Comparison of ENCODE assay signal across 8 cellular contexts in the genomic region with DNA sequence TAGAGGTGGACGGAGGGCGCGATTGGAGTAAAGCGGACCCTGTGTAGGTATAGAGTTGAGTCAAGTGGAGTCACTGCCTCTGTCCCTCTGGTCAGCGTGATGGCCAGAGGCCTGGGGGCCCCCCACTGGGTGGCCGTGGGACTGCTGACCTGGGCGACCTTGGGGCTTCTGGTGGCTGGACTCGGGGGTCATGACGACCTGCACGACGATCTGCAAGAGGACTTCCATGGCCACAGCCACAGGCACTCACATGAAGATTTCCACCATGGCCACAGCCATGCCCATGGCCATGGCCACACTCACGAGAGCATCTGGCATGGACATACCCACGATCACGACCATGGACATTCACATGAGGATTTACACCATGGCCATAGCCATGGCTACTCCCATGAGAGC. TPM values are rescaled to one million over a fixed set of nuclear protein-coding genes. Genes with fewer than 3 reads are reported as not detected.
A peak's percentile ranks its signal among the peaks of the same experiment; 100 is the strongest.
DNase-seq lines count a peak whose midpoint lies in the region; TF ChIP-seq lines count a peak whose summit lies in the region.

No MANE protein-coding gene starts in this region.

- peaks cover 23% of the 10 kb centered on the region for H3K36me3 ChIP-seq in H7 (replicated peaks; ENCODE audit: control insufficient read depth, insufficient read depth, low read length)
- H3K36me3 ChIP-seq in right atrium auricular region = peaks cover 37% of the 10 kb centered on the region
- peaks cover 0 to 49% (median 32%) of the 10 kb centered on the region in 6 donors for H3K36me3 ChIP-seq in spleen

- H3K27ac Mint-ChIP-seq in activated CD4-positive, alpha-beta memory T cell treated with anti-CD3 and anti-CD28 coated beads, Interleukin-2, amount 10 ng/mL, durations not matched to agents 7 days and 5 days = peak overlapping the region; percentile 95

- H3K4me1 Mint-ChIP-seq in activated CD4-positive, alpha-beta memory T cell treated with anti-CD3 and anti-CD28 coated beads, Interleukin-2, amount 10 ng/mL, durations not matched to agents 7 days and 5 days = peaks cover 78% of the 10 kb centered on the region

- H3K36me3 Mint-ChIP-seq in activated CD4-positive, alpha-beta memory T cell treated with anti-CD3 and anti-CD28 coated beads, Interleukin-2, amount 10 ng/mL, durations not matched to agents 7 days and 5 days (ENCODE audit: low read depth) = peaks cover 53% of the 10 kb centered on the region

- intact Hi-C loops in spleen (cut with DNase I; ENCODE audit: low total_unique reads) (no loop called here), posterior vena cava (cut with DNase I) (no loop called here)

- H3K9me3 Mint-ChIP-seq in activated CD4-positive, alpha-beta memory T cell treated with anti-CD3 and anti-CD28 coated beads, Interleukin-2, amount 10 ng/mL, durations not matched to agents 7 days and 5 days = no peaks in the 10 kb centered on the region

- CTCF ChIA-PET in activated CD4-positive, alpha-beta memory T cell treated with anti-CD3 and anti-CD28 coated beads, Interleukin-2, amount 10 ng/mL, durations not matched to agents 7 days and 5 days (lab: Charles Lee) = no interaction called here

- peak overlapping the region; percentile 61 for H3K4me3 ChIP-seq in H7 (ENCODE audit: insufficient read depth, low read depth, low read length)
- H3K4me3 ChIP-seq in right atrium auricular region = peak overlapping the region; percentile 58 to 74
- peak overlapping the region; percentile 48 to 99 (median 87) for H3K4me3 ChIP-seq in spleen

- no peak for TF ChIP-seq CTCF in right atrium auricular region (IDR thresholded peaks at IDR 0.05)
- TF ChIP-seq CTCF in spleen (IDR thresholded peaks at IDR 0.05 in 8 of 11, conservative IDR thresholded peaks at IDR 0.05 in 3 of 11) = no peak

- TF ChIP-seq POLR2A in spleen (IDR thresholded peaks at IDR 0.05) = no peak

- WGBS in spleen, 5 donors = 0 to 9% (median 5%) methylated on average over 8 to 14 of the region's 14 CpGs

- DNase-seq in H7 = no peak
- no peak for DNase-seq in activated CD4-positive, alpha-beta memory T cell treated with anti-CD3 and anti-CD28 coated beads, Interleukin-2, amount 10 ng/mL, durations not matched to agents 7 days and 5 days
- DNase-seq in right atrium auricular region (ENCODE audit: low spot score) = no peak
- DNase-seq in spleen = peak; percentile 89
- DNase-seq in globus pallidus (ENCODE audit: low spot score) = no peak
- DNase-seq in posterior vena cava (ENCODE audit: low spot score) = no peak
- no peak for DNase-seq in medulla oblongata (ENCODE audit: extremely low spot score)
- DNase-seq in SK-N-DZ (ENCODE audit: low spot score) = no peak

- H3K27ac ChIP-seq in right atrium auricular region = peak overlapping the region; percentile 94 to 95
- peak overlapping the region; percentile 87 to 99 (median 98) for H3K27ac ChIP-seq in spleen

- H3K27me3 Mint-ChIP-seq in activated CD4-positive, alpha-beta memory T cell treated with anti-CD3 and anti-CD28 coated beads, Interleukin-2, amount 10 ng/mL, durations not matched to agents 7 days and 5 days = no peaks in the 10 kb centered on the region

- peaks cover 9% of the 10 kb centered on the region for H3K27me3 ChIP-seq in H7 (ENCODE audit: control insufficient read depth, insufficient read depth, low read length)
- no peaks in the 10 kb centered on the region for H3K27me3 ChIP-seq in right atrium auricular region
- no peaks in the 10 kb centered on the region for H3K27me3 ChIP-seq in spleen (replicated peaks in 1 of 7)

- no peaks in the 10 kb centered on the region for H3K9me3 ChIP-seq in right atrium auricular region
- no peaks in the 10 kb centered on the region for H3K9me3 ChIP-seq in spleen

- H3K4me1 ChIP-seq in right atrium auricular region (peaks cover 0 to 67% of the 10 kb centered on the region in 2 donors), spleen (peaks cover 34 to 91% (median 72%) of the 10 kb centered on the region in 6 donors)

- POLR2A ChIA-PET in activated CD4-positive, alpha-beta memory T cell treated with anti-CD3 and anti-CD28 coated beads, Interleukin-2, amount 10 ng/mL, durations not matched to agents 7 days and 5 days (lab: Charles Lee) = interaction anchor here (0.6 kb wide), 1 partner anchor 1036 kb away, joined by 3 read pairs; no protein-coding TSS in a partner anchor

- H3K4me3 Mint-ChIP-seq in activated CD4-positive, alpha-beta memory T cell treated with anti-CD3 and anti-CD28 coated beads, Interleukin-2, amount 10 ng/mL, durations not matched to agents 7 days and 5 days = peak overlapping the region; percentile 99

RNA-seq across cellular contexts. Expression of gene SLC39A7, which starts 0.5 kb away (rescaled TPM):
- total RNA-seq in H7 (2014; rRNA removed; shearing (Covaris generic)) = 96.3 and 115 TPM in 2 replicates
- total RNA-seq in activated CD4-positive, alpha-beta memory T cell treated with anti-CD3 and anti-CD28 coated beads, Interleukin-2, amount 10 ng/mL, durations not matched to agents 7 days and 5 days = 10 to 100 TPM; 52.8 to 53.8 TPM
- total RNA-seq in right atrium auricular region (10 to 100 TPM; 67.0 to 70.0 TPM), spleen (10 to 100 TPM; 42.8 to 58.7 (median 48.8) TPM), posterior vena cava (10 to 100 TPM; 79.4 to 86.2 TPM)
- 10 to 100 TPM; 28.8 to 42.3 (median 33.8) TPM for polyA plus RNA-seq in spleen
- 58.4 and 67.5 TPM in 2 replicates for polyA plus RNA-seq in SK-N-DZ (2014; cell fraction: cytosol; rRNA removed)
- 40.4 and 43.7 TPM in 2 replicates for polyA plus RNA-seq in SK-N-DZ (2014; cell fraction: nucleus; rRNA removed)

RNA-seq across cellular contexts. Expression of gene RXRB, which starts 0.7 kb away (rescaled TPM):
- 16.7 and 18.1 TPM in 2 replicates for total RNA-seq in H7 (2014; rRNA removed; shearing (Covaris generic))
- total RNA-seq in activated CD4-positive, alpha-beta memory T cell treated with anti-CD3 and anti-CD28 coated beads, Interleukin-2, amount 10 ng/mL, durations not matched to agents 7 days and 5 days = 10 to 100 TPM; 44.0 to 45.0 TPM
- total RNA-seq in right atrium auricular region (10 to 100 TPM; 17.1 to 17.4 TPM), spleen (10 to 100 TPM; 30.9 to 66.8 (median 54.2) TPM), posterior vena cava (10 to 100 TPM; 31.3 to 31.7 TPM)
- 10 to 100 TPM; 29.1 to 72.4 (median 53.0) TPM for polyA plus RNA-seq in spleen
- 21.4 and 25.8 TPM in 2 replicates for polyA plus RNA-seq in SK-N-DZ (2014; cell fraction: cytosol; rRNA removed)
- 80.1 and 95.9 TPM in 2 replicates for polyA plus RNA-seq in SK-N-DZ (2014; cell fraction: nucleus; rRNA removed)

RNA-seq across cellular contexts. Expression of gene HSD17B8, which starts 3.3 kb away (rescaled TPM):
- total RNA-seq in H7 (2014; rRNA removed; shearing (Covaris generic)) = 14.7 and 16.0 TPM in 2 replicates
- 10 to 100 TPM; 11.4 to 13.0 TPM for total RNA-seq in activated CD4-positive, alpha-beta memory T cell treated with anti-CD3 and anti-CD28 coated beads, Interleukin-2, amount 10 ng/mL, durations not matched to agents 7 days and 5 days
- total RNA-seq in right atrium auricular region (10 to 100 TPM; 10.3 to 31.4 TPM), spleen (10 to 100 TPM in 5 of 7 donors, 1 to 10 TPM in 2; 8.7 to 20.1 (median 14.9) TPM), posterior vena cava (1 to 10 TPM; 2.8 to 4.0 TPM)
- 10 to 100 TPM; 15.8 to 24.1 (median 16.5) TPM for polyA plus RNA-seq in spleen
- 14.5 and 17.4 TPM in 2 replicates for polyA plus RNA-seq in SK-N-DZ (2014; cell fraction: cytosol; rRNA removed)
- polyA plus RNA-seq in SK-N-DZ (2014; cell fraction: nucleus; rRNA removed) = 28.4 and 36.4 TPM in 2 replicates

RNA-seq across cellular contexts. Expression of gene RING1, which starts 7.2 kb away (rescaled TPM):
- 18.5 and 19.7 TPM in 2 replicates for total RNA-seq in H7 (2014; rRNA removed; shearing (Covaris generic))
- 10 to 100 TPM; 29.7 to 32.1 TPM for total RNA-seq in activated CD4-positive, alpha-beta memory T cell treated with anti-CD3 and anti-CD28 coated beads, Interleukin-2, amount 10 ng/mL, durations not matched to agents 7 days and 5 days
- total RNA-seq in right atrium auricular region (10 to 100 TPM in 1 of 2 donors, 1 to 10 TPM in 1; 7.5 to 13.9 TPM), spleen (10 to 100 TPM; 13.4 to 37.8 (median 29.6) TPM), posterior vena cava (10 to 100 TPM; 29.8 to 32.2 TPM)
- polyA plus RNA-seq in spleen = 10 to 100 TPM; 29.2 to 42.3 (median 32.5) TPM
- polyA plus RNA-seq in SK-N-DZ (2014; cell fraction: cytosol; rRNA removed) = 23.3 and 27.1 TPM in 2 replicates
- 32.4 and 35.4 TPM in 2 replicates for polyA plus RNA-seq in SK-N-DZ (2014; cell fraction: nucleus; rRNA removed)

RNA-seq across cellular contexts. Expression of gene COL11A2, which starts 8.9 kb away (rescaled TPM):
- 0.48 and 0.67 TPM in 2 replicates for total RNA-seq in H7 (2014; rRNA removed; shearing (Covaris generic))
- total RNA-seq in activated CD4-positive, alpha-beta memory T cell treated with anti-CD3 and anti-CD28 coated beads, Interleukin-2, amount 10 ng/mL, durations not matched to agents 7 days and 5 days = under 1 TPM; 0.53 to 0.60 TPM
- total RNA-seq in right atrium auricular region (1 to 10 TPM in 1 of 2 donors, under 1 TPM in 1; 0.63 to 1.5 TPM), spleen (1 to 10 TPM in 6 of 7 donors, under 1 TPM in 1; 0.79 to 2.4 (median 1.3) TPM), posterior vena cava (1 to 10 TPM in 1 of 2 donors, under 1 TPM in 1; 0.43 to 1.0 TPM)
- polyA plus RNA-seq in spleen = 1 to 10 TPM in 2 of 3 donors, under 1 TPM in 1; 0.68 to 2.2 (median 1.8) TPM
- polyA plus RNA-seq in SK-N-DZ (2014; cell fraction: cytosol; rRNA removed) = 0.18 and 0.32 TPM in 2 replicates
- 13.7 and 15.4 TPM in 2 replicates for polyA plus RNA-seq in SK-N-DZ (2014; cell fraction: nucleus; rRNA removed)
